Comparison of ENCODE assay signal across 1 cellular context in the genomic region with DNA sequence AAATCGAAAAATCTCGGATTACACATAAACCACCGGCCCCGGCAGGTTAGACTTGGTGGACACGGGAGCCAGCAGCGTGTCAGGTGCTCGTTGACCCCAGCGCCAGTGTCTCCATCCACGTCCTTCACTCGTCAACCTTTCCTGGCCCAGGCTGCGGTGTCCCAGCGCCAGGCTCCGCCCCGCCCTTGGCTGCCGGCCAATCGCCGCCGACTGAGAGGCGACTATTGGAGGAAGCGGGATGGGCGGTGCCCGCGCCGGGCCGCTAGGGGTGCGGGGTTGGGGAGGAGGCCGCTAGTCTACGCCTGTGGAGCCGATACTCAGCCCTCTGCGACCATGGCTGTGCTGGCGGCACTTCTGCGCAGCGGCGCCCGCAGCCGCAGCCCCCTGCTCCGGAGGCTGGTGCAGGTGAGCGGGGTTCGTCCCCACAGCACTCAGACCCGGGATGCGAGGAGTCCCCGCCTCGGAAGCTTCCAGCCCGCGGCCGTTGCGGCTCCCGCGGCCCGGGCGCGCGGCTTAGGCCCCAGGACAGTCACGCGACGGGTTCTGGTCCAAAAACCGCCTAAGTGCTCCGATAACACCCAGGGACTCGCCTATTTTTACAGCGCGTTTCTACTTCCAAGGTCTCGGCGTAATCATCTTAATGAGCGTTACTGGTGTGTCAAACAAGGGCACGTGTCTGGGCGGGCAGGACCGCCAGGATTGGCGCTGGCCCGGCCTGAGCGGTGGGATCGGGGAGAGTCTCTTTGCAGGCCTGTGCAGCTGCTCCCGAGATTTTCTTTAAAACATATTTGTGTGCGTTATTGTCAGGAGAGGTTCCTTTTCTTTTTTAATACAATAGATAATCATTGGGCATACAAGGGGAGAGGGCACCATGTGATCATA.
TF ChIP-seq lines count a peak whose summit lies in the region.

ACAT1 (plus strand) TSS at position 294 of the 882 bp plus-strand sequence; CDS start at position 334, 40 bp downstream.

TF ChIP-seq in HepG2, 621 proteins besides CTCF, POLR2A, EP300 and RAD21 (continued from another document and continues in another):
- TF ChIP-seq, protein P1, sequence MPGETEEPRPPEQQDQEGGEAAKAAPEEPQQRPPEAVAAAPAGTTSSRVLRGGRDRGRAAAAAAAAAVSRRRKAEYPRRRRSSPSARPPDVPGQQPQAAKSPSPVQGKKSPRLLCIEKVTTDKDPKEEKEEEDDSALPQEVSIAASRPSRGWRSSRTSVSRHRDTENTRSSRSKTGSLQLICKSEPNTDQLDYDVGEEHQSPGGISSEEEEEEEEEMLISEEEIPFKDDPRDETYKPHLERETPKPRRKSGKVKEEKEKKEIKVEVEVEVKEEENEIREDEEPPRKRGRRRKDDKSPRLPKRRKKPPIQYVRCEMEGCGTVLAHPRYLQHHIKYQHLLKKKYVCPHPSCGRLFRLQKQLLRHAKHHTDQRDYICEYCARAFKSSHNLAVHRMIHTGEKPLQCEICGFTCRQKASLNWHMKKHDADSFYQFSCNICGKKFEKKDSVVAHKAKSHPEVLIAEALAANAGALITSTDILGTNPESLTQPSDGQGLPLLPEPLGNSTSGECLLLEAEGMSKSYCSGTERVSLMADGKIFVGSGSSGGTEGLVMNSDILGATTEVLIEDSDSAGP (CRISPR knock-in tag; IDR thresholded peaks at IDR 0.05; ENCODE audit: borderline replicate concordance), result peak; percentile 81; the same call in 1 of the 2 replicates
- TF ChIP-seq, protein P2, sequence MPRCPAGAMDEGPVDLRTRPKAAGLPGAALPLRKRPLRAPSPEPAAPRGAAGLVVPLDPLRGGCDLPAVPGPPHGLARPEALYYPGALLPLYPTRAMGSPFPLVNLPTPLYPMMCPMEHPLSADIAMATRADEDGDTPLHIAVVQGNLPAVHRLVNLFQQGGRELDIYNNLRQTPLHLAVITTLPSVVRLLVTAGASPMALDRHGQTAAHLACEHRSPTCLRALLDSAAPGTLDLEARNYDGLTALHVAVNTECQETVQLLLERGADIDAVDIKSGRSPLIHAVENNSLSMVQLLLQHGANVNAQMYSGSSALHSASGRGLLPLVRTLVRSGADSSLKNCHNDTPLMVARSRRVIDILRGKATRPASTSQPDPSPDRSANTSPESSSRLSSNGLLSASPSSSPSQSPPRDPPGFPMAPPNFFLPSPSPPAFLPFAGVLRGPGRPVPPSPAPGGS (CRISPR knock-in tag; IDR thresholded peaks at IDR 0.05), result peak; percentile 74; the same call in 1 of the 2 replicates
- TF ChIP-seq KDM1A (CRISPR knock-in tag; IDR thresholded peaks at IDR 0.05) (no peak), ZNF484 (CRISPR knock-in tag; IDR thresholded peaks at IDR 0.05; ENCODE audit: borderline replicate concordance, low read depth) (peak; percentile 67; the same call in 1 of the 2 replicates), TBX2 (CRISPR knock-in tag; IDR thresholded peaks at IDR 0.05; ENCODE audit: borderline replicate concordance) (peak; percentile 82; the same call in 1 of the 2 replicates), SRY (CRISPR knock-in tag; IDR thresholded peaks at IDR 0.05) (peak; percentile 83), ERF (CRISPR knock-in tag; IDR thresholded peaks at IDR 0.05) (peak; percentile 83), ZNF761 (CRISPR knock-in tag; conservative IDR thresholded peaks at IDR 0.05) (no peak), THAP11 (CRISPR knock-in tag; IDR thresholded peaks at IDR 0.05) (peak; percentile 46), ZNF121 (CRISPR knock-in tag; IDR thresholded peaks at IDR 0.05) (peak; percentile 99), ZNF781 (CRISPR knock-in tag; IDR thresholded peaks at IDR 0.05; ENCODE audit: borderline replicate concordance, not compliant biosample characterization) (no peak), MIER2 (CRISPR knock-in tag; IDR thresholded peaks at IDR 0.05) (no peak), REPIN1 (CRISPR knock-in tag; IDR thresholded peaks at IDR 0.05; ENCODE audit: borderline replicate concordance, low read depth) (peak; percentile 71; the same call in 1 of the 2 replicates), HMG20A (CRISPR knock-in tag; IDR thresholded peaks at IDR 0.05; ENCODE audit: borderline replicate concordance) (peak; percentile 40; the same call in 1 of the 2 replicates), PBX2 (CRISPR knock-in tag; IDR thresholded peaks at IDR 0.05) (no peak), ZNF180 (CRISPR knock-in tag; IDR thresholded peaks at IDR 0.05; ENCODE audit: borderline replicate concordance, low read depth) (no peak), CEBPB (IDR thresholded peaks at IDR 0.05; ENCODE audit: borderline replicate concordance, low read depth, low read length) (no peak), TBP (CRISPR knock-in tag; IDR thresholded peaks at IDR 0.05) (no peak), ZFP62 (CRISPR knock-in tag; IDR thresholded peaks at IDR 0.05) (no peak), SNAI1 (CRISPR knock-in tag; IDR thresholded peaks at IDR 0.05; ENCODE audit: borderline replicate concordance) (no peak), TBX3 (IDR thresholded peaks at IDR 0.05; ENCODE audit: borderline replicate concordance) (no peak), ZNF660 (CRISPR knock-in tag; IDR thresholded peaks at IDR 0.05; ENCODE audit: borderline replicate concordance, low read depth) (no peak), HIVEP1 (CRISPR knock-in tag; IDR thresholded peaks at IDR 0.05) (no peak), ZNF589 (CRISPR knock-in tag; conservative IDR thresholded peaks at IDR 0.05) (no peak), ZNF264 (CRISPR knock-in tag; IDR thresholded peaks at IDR 0.05) (peak; percentile 13; the same call in 1 of the 2 replicates), NFIB (CRISPR knock-in tag; IDR thresholded peaks at IDR 0.05; ENCODE audit: borderline replicate concordance) (no peak; the same call in 1 of the 2 replicates), ETV5 (CRISPR knock-in tag; IDR thresholded peaks at IDR 0.05; ENCODE audit: borderline replicate concordance) (peak; percentile 7; the same call in 1 of the 2 replicates), ONECUT2 (CRISPR knock-in tag; IDR thresholded peaks at IDR 0.05) (no peak), NCOA5 (CRISPR knock-in tag; IDR thresholded peaks at IDR 0.05) (no peak), ZFP36L2 (CRISPR knock-in tag; IDR thresholded peaks at IDR 0.05) (no peak), ZNF160 (CRISPR knock-in tag; IDR thresholded peaks at IDR 0.05) (peak; percentile 55; the same call in 1 of the 2 replicates), SMARCC2 (IDR thresholded peaks at IDR 0.05) (no peak), ATF1 (CRISPR knock-in tag; IDR thresholded peaks at IDR 0.05) (no peak), ZBTB42 (CRISPR knock-in tag; IDR thresholded peaks at IDR 0.05) (no peak), SOX13 (IDR thresholded peaks at IDR 0.05) (no peak), SOX13 (CRISPR knock-in tag; conservative IDR thresholded peaks at IDR 0.05 in 1 of 2, IDR thresholded peaks at IDR 0.05 in 1 of 2) (no peak; a peak in 1 of 4 replicates), FOXA3 (CRISPR knock-in tag; IDR thresholded peaks at IDR 0.05) (no peak)
- TF ChIP-seq, protein P3, sequence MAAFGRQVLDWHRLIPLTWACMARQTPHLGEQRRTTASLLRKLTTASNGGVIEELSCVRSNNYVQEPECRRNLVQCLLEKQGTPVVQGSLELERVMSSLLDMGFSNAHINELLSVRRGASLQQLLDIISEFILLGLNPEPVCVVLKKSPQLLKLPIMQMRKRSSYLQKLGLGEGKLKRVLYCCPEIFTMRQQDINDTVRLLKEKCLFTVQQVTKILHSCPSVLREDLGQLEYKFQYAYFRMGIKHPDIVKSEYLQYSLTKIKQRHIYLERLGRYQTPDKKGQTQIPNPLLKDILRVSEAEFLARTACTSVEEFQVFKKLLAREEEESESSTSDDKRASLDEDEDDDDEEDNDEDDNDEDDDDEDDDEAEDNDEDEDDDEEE (CRISPR knock-in tag; IDR thresholded peaks at IDR 0.05), result peak; percentile 83
- TF ChIP-seq, protein P4, sequence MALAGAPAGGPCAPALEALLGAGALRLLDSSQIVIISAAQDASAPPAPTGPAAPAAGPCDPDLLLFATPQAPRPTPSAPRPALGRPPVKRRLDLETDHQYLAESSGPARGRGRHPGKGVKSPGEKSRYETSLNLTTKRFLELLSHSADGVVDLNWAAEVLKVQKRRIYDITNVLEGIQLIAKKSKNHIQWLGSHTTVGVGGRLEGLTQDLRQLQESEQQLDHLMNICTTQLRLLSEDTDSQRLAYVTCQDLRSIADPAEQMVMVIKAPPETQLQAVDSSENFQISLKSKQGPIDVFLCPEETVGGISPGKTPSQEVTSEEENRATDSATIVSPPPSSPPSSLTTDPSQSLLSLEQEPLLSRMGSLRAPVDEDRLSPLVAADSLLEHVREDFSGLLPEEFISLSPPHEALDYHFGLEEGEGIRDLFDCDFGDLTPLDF (CRISPR knock-in tag; IDR thresholded peaks at IDR 0.05), result peak; percentile 61
- TF ChIP-seq, protein P5, sequence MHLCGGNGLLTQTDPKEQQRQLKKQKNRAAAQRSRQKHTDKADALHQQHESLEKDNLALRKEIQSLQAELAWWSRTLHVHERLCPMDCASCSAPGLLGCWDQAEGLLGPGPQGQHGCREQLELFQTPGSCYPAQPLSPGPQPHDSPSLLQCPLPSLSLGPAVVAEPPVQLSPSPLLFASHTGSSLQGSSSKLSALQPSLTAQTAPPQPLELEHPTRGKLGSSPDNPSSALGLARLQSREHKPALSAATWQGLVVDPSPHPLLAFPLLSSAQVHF (CRISPR knock-in tag; IDR thresholded peaks at IDR 0.05), result no peak
- TF ChIP-seq, protein P6, sequence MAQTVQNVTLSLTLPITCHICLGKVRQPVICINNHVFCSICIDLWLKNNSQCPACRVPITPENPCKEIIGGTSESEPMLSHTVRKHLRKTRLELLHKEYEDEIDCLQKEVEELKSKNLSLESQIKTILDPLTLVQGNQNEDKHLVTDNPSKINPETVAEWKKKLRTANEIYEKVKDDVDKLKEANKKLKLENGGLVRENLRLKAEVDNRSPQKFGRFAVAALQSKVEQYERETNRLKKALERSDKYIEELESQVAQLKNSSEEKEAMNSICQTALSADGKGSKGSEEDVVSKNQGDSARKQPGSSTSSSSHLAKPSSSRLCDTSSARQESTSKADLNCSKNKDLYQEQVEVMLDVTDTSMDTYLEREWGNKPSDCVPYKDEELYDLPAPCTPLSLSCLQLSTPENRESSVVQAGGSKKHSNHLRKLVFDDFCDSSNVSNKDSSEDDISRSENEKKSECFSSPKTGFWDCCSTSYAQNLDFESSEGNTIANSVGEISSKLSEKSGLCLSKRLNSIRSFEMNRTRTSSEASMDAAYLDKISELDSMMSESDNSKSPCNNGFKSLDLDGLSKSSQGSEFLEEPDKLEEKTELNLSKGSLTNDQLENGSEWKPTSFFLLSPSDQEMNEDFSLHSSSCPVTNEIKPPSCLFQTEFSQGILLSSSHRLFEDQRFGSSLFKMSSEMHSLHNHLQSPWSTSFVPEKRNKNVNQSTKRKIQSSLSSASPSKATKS (CRISPR knock-in tag; IDR thresholded peaks at IDR 0.05), result no peak
- TF ChIP-seq, protein P7, sequence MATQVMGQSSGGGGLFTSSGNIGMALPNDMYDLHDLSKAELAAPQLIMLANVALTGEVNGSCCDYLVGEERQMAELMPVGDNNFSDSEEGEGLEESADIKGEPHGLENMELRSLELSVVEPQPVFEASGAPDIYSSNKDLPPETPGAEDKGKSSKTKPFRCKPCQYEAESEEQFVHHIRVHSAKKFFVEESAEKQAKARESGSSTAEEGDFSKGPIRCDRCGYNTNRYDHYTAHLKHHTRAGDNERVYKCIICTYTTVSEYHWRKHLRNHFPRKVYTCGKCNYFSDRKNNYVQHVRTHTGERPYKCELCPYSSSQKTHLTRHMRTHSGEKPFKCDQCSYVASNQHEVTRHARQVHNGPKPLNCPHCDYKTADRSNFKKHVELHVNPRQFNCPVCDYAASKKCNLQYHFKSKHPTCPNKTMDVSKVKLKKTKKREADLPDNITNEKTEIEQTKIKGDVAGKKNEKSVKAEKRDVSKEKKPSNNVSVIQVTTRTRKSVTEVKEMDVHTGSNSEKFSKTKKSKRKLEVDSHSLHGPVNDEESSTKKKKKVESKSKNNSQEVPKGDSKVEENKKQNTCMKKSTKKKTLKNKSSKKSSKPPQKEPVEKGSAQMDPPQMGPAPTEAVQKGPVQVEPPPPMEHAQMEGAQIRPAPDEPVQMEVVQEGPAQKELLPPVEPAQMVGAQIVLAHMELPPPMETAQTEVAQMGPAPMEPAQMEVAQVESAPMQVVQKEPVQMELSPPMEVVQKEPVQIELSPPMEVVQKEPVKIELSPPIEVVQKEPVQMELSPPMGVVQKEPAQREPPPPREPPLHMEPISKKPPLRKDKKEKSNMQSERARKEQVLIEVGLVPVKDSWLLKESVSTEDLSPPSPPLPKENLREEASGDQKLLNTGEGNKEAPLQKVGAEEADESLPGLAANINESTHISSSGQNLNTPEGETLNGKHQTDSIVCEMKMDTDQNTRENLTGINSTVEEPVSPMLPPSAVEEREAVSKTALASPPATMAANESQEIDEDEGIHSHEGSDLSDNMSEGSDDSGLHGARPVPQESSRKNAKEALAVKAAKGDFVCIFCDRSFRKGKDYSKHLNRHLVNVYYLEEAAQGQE (IDR thresholded peaks at IDR 0.05; ENCODE audit: borderline replicate concordance in 1 of 2, low read depth in 1 of 2, low read length in 2 of 2), result no peak; a peak in 1 of 4 replicates
- TF ChIP-seq, protein P8, sequence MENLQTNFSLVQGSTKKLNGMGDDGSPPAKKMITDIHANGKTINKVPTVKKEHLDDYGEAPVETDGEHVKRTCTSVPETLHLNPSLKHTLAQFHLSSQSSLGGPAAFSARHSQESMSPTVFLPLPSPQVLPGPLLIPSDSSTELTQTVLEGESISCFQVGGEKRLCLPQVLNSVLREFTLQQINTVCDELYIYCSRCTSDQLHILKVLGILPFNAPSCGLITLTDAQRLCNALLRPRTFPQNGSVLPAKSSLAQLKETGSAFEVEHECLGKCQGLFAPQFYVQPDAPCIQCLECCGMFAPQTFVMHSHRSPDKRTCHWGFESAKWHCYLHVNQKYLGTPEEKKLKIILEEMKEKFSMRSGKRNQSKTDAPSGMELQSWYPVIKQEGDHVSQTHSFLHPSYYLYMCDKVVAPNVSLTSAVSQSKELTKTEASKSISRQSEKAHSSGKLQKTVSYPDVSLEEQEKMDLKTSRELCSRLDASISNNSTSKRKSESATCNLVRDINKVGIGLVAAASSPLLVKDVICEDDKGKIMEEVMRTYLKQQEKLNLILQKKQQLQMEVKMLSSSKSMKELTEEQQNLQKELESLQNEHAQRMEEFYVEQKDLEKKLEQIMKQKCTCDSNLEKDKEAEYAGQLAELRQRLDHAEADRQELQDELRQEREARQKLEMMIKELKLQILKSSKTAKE (CRISPR knock-in tag; IDR thresholded peaks at IDR 0.05; ENCODE audit: borderline replicate concordance), result no peak
- TF ChIP-seq, protein P9, sequence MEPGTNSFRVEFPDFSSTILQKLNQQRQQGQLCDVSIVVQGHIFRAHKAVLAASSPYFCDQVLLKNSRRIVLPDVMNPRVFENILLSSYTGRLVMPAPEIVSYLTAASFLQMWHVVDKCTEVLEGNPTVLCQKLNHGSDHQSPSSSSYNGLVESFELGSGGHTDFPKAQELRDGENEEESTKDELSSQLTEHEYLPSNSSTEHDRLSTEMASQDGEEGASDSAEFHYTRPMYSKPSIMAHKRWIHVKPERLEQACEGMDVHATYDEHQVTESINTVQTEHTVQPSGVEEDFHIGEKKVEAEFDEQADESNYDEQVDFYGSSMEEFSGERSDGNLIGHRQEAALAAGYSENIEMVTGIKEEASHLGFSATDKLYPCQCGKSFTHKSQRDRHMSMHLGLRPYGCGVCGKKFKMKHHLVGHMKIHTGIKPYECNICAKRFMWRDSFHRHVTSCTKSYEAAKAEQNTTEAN (CRISPR knock-in tag; conservative IDR thresholded peaks at IDR 0.05), result 0 out of 2 replicates have a peak, but pooled peaks have one; percentile 45
